21 cellular contexts compared by ENCODE assay signal in the genomic region with DNA sequence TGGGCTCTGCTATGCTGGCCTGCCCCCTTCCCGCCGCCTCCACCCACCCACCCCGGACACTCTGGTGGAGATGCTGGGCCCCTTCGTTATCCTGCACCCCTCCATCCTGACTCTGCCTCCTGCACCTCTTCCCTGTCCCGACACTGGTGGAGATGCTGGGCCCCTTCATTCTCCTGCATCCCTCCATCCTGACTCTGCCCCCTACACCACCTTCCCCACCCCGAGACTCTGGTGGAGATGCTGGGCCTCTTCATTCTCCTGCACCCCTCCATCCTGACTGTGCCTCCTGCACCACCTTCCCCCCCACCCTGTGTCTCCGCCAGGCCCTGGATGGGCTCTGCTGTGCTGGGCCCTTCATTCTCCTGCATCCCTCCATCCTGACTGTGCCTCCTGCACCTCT. TPM values are rescaled to one million over a fixed set of nuclear protein-coding genes. Genes with fewer than 3 reads are reported as not detected.
"Had no signal": no experiment of that assay in that cellular context is flagged by ENCODE, and none has a peak within 500 bp of the region (broad histone marks: within the 10 kb centered on the region; RNA-seq: fewer than 3 reads in every experiment).

No MANE protein-coding gene starts in this region.

- H3K4me1 Mint-ChIP-seq: stimulated activated naive CD8-positive, alpha-beta T cell treated with anti-CD3 and anti-CD28 coated beads, Interleukin-15, amount 100 ng/mL, for 72 hours had no signal

- H3K27me3 Mint-ChIP-seq: dendritic cell treated with granulocyte-macrophage colony-stimulating factor and Interleukin-4, amounts not matched to agents 40 ng/mL and 50 ng/mL, for 4 days; naive B cell; stimulated activated naive CD8-positive, alpha-beta T cell treated with anti-CD3 and anti-CD28 coated beads, Interleukin-15, amount 100 ng/mL, for 72 hours had no signal

- ATAC-seq: activated CD4-positive, CD25-positive, alpha-beta regulatory T cell treated with anti-CD3 and anti-CD28 coated beads, Interleukin-2, amount 50 U/mL, for 24 hours had no signal

- H3K79me2 ChIP-seq: parathyroid adenoma had no signal

- H3K4me3 Mint-ChIP-seq: dendritic cell treated with granulocyte-macrophage colony-stimulating factor and Interleukin-4, amounts not matched to agents 40 ng/mL and 50 ng/mL, for 4 days; naive B cell; stimulated activated naive CD8-positive, alpha-beta T cell treated with anti-CD3 and anti-CD28 coated beads, Interleukin-15, amount 100 ng/mL, for 72 hours had no signal

- H3K4me3 ChIP-seq: heart left ventricle, lung, SJSA1, testis had no signal

- FAIRE-seq: frontal cortex had no signal

- DNase-seq: activated effector memory CD4-positive, alpha-beta T cell treated with anti-CD3 and anti-CD28 coated beads, Interleukin-2, amount 50 U/mL, for 16 hours; aorta; effector memory CD4-positive, alpha-beta T cell; heart left ventricle; left cardiac atrium; naive B cell; stimulated activated CD4-positive, alpha-beta T cell treated with anti-CD3 and anti-CD28 coated beads, Interleukin-15, amount 100 ng/mL, for 24 hours; stimulated activated CD4-positive, alpha-beta T cell treated with anti-CD3 and anti-CD28 coated beads, Interleukin-4, amount 100 ng/mL, for 24 hours; T-helper 9 cell; testis had no signal

- H2AFZ ChIP-seq: parathyroid adenoma had no signal

- H3K4me1 ChIP-seq: heart left ventricle, parathyroid adenoma, SJSA1, testis had no signal

- H3K9ac ChIP-seq: parathyroid adenoma had no signal

- H3K9me3 Mint-ChIP-seq: dendritic cell treated with granulocyte-macrophage colony-stimulating factor and Interleukin-4, amounts not matched to agents 40 ng/mL and 50 ng/mL, for 4 days; naive B cell; stimulated activated naive CD8-positive, alpha-beta T cell treated with anti-CD3 and anti-CD28 coated beads, Interleukin-15, amount 100 ng/mL, for 72 hours had no signal

- H3K27ac ChIP-seq: epithelial cell of prostate, heart left ventricle, parathyroid adenoma, SJSA1, testis had no signal

- H3K27ac Mint-ChIP-seq: dendritic cell treated with granulocyte-macrophage colony-stimulating factor and Interleukin-4, amounts not matched to agents 40 ng/mL and 50 ng/mL, for 4 days had no signal

- H3K9me3 ChIP-seq: heart left ventricle, SJSA1, testis had no signal

- H3K27me3 ChIP-seq: heart left ventricle, SJSA1, testis had no signal

RNA-seq across cellular contexts. Expression of gene IDI2, which starts 15.0 kb away (rescaled TPM):
- total RNA-seq: aorta, cerebellum, frontal cortex, left cardiac atrium, renal cortical epithelial cell, SJSA1, ureter had no signal
